Comparison of ENCODE assay signal across 8 cellular contexts in genomic region chr7:129778770-129779601, GRCh38.
A peak's percentile ranks its signal among the peaks of the same experiment; 100 is the strongest.
DNase-seq lines count a peak whose midpoint lies in the region; ATAC-seq and TF ChIP-seq lines count a peak whose summit lies in the region.

No MANE protein-coding gene starts in this region.

- peaks cover 99% of the 10 kb centered on the region for H3K27me3 Mint-ChIP-seq in activated naive CD4-positive, alpha-beta T cell treated with anti-CD3 and anti-CD28 coated beads, Interleukin-2, amount 10 ng/mL, durations not matched to agents 7 days and 5 days
- H3K27me3 Mint-ChIP-seq in endothelial cell (ENCODE audit: unreplicated experiment) = peaks cover 41% of the 10 kb centered on the region

- H3K4me2 ChIP-seq in mesendoderm (ENCODE audit: low read length) = peak overlapping the region; percentile 78

- TF ChIP-seq CTCF in uterus (IDR thresholded peaks at IDR 0.05) (no peak), endothelial cell (IDR thresholded peaks at IDR 0.05; ENCODE audit: unreplicated experiment) (no peak)

- H4K8ac ChIP-seq in mesendoderm (ENCODE audit: low read depth, low read length) = no peak overlapping the region

- no peaks in the 10 kb centered on the region for H3K9me3 Mint-ChIP-seq in activated naive CD4-positive, alpha-beta T cell treated with anti-CD3 and anti-CD28 coated beads, Interleukin-2, amount 10 ng/mL, durations not matched to agents 7 days and 5 days
- H3K9me3 Mint-ChIP-seq in endothelial cell (ENCODE audit: unreplicated experiment) = no peaks in the 10 kb centered on the region

- WGBS in mesendoderm (ENCODE audit: extremely low coverage, insufficient coverage, low lambda C conversion rate) = no CpG with 5 or more reads among the region's 84 CpGs

- H3K79me1 ChIP-seq in mesendoderm (ENCODE audit: low read length) = no peaks in the 10 kb centered on the region

- no peak overlapping the region for H2BK120ac ChIP-seq in mesendoderm (ENCODE audit: low read depth, low read length)

- H4K5ac ChIP-seq in mesendoderm (ENCODE audit: low read length) = no peak overlapping the region

- CTCF ChIA-PET in activated naive CD4-positive, alpha-beta T cell treated with anti-CD3 and anti-CD28 coated beads, Interleukin-2, amount 10 ng/mL, durations not matched to agents 7 days and 5 days (lab: Charles Lee) = no interaction called here

- no peak overlapping the region for H2BK15ac ChIP-seq in mesendoderm (replicated peaks; ENCODE audit: low read depth)

- H2BK5ac ChIP-seq in mesendoderm (ENCODE audit: low read length) = no peak overlapping the region

- DNase-seq in COR-L47 (lab: John Stamatoyannopoulos, UW) (peak; percentile 24), mesendoderm (no peak), uterus (no peak), endothelial cell (ENCODE audit: low spot score) (no peak)
- no peak for DNase-seq in activated naive CD4-positive, alpha-beta T cell treated with anti-CD3 and anti-CD28 coated beads, Interleukin-2, amount 10 ng/mL, durations not matched to agents 7 days and 5 days

- H3K4me3 ChIP-seq in mesendoderm (ENCODE audit: low read length) (peak overlapping the region; percentile 12), uterus (no peak overlapping the region)

- H3K27ac ChIP-seq in mesendoderm (ENCODE audit: low read depth, low read length) (no peak overlapping the region), uterus (no peak overlapping the region)

- H3K56ac ChIP-seq in mesendoderm (ENCODE audit: low read length) = peak overlapping the region; percentile 76

- H3K4ac ChIP-seq in mesendoderm (ENCODE audit: low read depth, low read length) = no peak overlapping the region

- intact Hi-C loops in uterus (cut with DNase I; ENCODE audit: low total_unique reads) = no loop called here

- H3K36me3 Mint-ChIP-seq in activated naive CD4-positive, alpha-beta T cell treated with anti-CD3 and anti-CD28 coated beads, Interleukin-2, amount 10 ng/mL, durations not matched to agents 7 days and 5 days = peaks cover 3% of the 10 kb centered on the region
- H3K36me3 Mint-ChIP-seq in endothelial cell (ENCODE audit: low read depth, unreplicated experiment) = no peaks in the 10 kb centered on the region

- H3K79me2 ChIP-seq in mesendoderm (ENCODE audit: control insufficient read depth, insufficient read depth, low read length) = no peaks in the 10 kb centered on the region

- H3K18ac ChIP-seq in mesendoderm (ENCODE audit: low read length) = peak overlapping the region; percentile 35

- no peak overlapping the region for H2AK5ac ChIP-seq in mesendoderm (ENCODE audit: low read length)

- peaks cover 51% of the 10 kb centered on the region for H3K27me3 ChIP-seq in mesendoderm (ENCODE audit: insufficient read depth, low read length, poor library complexity)
- H3K27me3 ChIP-seq in uterus = peaks cover 31 to 60% of the 10 kb centered on the region in 2 donors

- H3K4me1 ChIP-seq in mesendoderm (ENCODE audit: control insufficient read depth, low read depth, low read length) (peaks cover 5% of the 10 kb centered on the region), uterus (peaks cover 0 to 29% of the 10 kb centered on the region in 2 donors)

- H3K9me3 ChIP-seq in uterus = no peaks in the 10 kb centered on the region

- H3K4me1 Mint-ChIP-seq in activated naive CD4-positive, alpha-beta T cell treated with anti-CD3 and anti-CD28 coated beads, Interleukin-2, amount 10 ng/mL, durations not matched to agents 7 days and 5 days = peaks cover 25% of the 10 kb centered on the region
- H3K4me1 Mint-ChIP-seq in endothelial cell (ENCODE audit: unreplicated experiment) = peaks cover 7% of the 10 kb centered on the region

- TF ChIP-seq POLR2A in uterus (IDR thresholded peaks at IDR 0.05) = no peak

- H3K9ac ChIP-seq in mesendoderm (ENCODE audit: low read length) = peak overlapping the region; percentile 47

- ATAC-seq in HG03342 (IDR thresholded peaks at IDR 0.05; ENCODE audit: unreplicated experiment) (peak; percentile 10), HG02763 (IDR thresholded peaks at IDR 0.05; ENCODE audit: unreplicated experiment) (no peak), GM21737 (IDR thresholded peaks at IDR 0.05; ENCODE audit: unreplicated experiment) (no peak)

- no peaks in the 10 kb centered on the region for H3K36me3 ChIP-seq in mesendoderm (ENCODE audit: control insufficient read depth, insufficient read depth, low read length)
- H3K36me3 ChIP-seq in uterus = no peaks in the 10 kb centered on the region

- no peak overlapping the region for H3K27ac Mint-ChIP-seq in activated naive CD4-positive, alpha-beta T cell treated with anti-CD3 and anti-CD28 coated beads, Interleukin-2, amount 10 ng/mL, durations not matched to agents 7 days and 5 days
- H3K27ac Mint-ChIP-seq in endothelial cell (ENCODE audit: unreplicated experiment) = no peak overlapping the region

- H3K4me3 Mint-ChIP-seq in activated naive CD4-positive, alpha-beta T cell treated with anti-CD3 and anti-CD28 coated beads, Interleukin-2, amount 10 ng/mL, durations not matched to agents 7 days and 5 days = peak overlapping the region; percentile 35
- H3K4me3 Mint-ChIP-seq in endothelial cell (ENCODE audit: unreplicated experiment) = no peak overlapping the region

- H3K23ac ChIP-seq in mesendoderm (ENCODE audit: low read length) = peak overlapping the region; percentile 80
